Comparison of ENCODE assay signal across 8 cellular contexts in the genomic region with DNA sequence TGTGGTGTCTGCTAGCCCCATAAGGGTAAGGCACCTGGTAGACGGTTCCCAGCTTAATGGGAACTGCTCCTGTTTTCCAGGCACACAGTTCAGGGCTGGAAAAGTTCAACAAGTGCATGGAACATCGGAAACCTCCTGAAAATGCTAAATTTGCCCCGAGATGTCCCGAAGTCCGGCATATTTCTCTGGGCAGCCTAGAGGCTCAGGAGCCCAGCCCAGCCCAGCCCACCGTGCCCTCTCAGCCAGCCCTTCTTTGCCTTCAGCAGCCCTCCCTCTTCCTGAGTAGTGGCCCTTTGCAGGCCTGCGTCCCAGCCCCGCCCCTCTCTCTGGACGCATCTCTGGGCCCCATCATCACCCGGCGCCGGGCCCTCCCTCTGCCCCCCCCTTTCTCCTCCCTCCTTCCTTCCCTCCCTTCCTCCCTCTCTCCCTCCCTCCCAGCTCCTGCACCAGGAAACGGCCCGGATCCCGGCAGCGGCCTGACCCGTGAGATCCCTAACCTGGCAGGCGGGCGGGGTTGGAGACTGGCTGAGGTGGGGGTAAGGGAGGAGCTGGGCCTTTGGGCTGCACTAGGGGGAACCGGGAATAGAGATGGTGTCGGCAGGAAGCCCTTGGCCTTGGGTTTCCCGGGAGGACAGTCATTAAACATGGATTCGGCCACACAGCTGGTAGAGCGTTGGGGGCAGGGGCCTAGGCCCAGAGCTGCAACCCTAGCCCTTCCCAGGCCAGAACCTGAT. TPM values are rescaled to one million over a fixed set of nuclear protein-coding genes. Genes with fewer than 3 reads are reported as not detected.
DNase-seq lines count a peak whose midpoint lies in the region; ATAC-seq and TF ChIP-seq lines count a peak whose summit lies in the region.

BCL2L2 (plus strand) TSS at position 422 of the 734 bp plus-strand sequence. CDS start 935 bp downstream, outside the sequence.

- peaks cover 21 to 50% of the 10 kb centered on the region in 2 donors for H3K4me1 Mint-ChIP-seq in natural killer cell

- peak; percentile 95 for DNase-seq in COLO668 (lab: John Stamatoyannopoulos, UW; ENCODE audit: unreplicated experiment)
- peak; percentile 90 for DNase-seq in NCI-H2107 (lab: John Stamatoyannopoulos, UW)
- DNase-seq in fibroblast of villous mesenchyme (ENCODE audit: low read depth) = peak; percentile 94
- peak; percentile 57 for DNase-seq in natural killer cell
- DNase-seq in effector CD8-positive, alpha-beta T cell (lab: John Stamatoyannopoulos, UW) = no peak

- H3K27ac Mint-ChIP-seq in natural killer cell = peak within 1 kb of the TSS; percentile 91 to 94

- no peaks in the 10 kb centered on the region for H3K9me3 Mint-ChIP-seq in natural killer cell

- intact Hi-C loops in natural killer cell (cut with micrococcal nuclease) = loop anchor here (10.0 kb wide), 1 partner anchor 212 kb away; the partner anchor contains the start of genes ACIN1 and C14orf119

- H3K4me3 ChIP-seq in fibroblast of villous mesenchyme (ENCODE audit: low read depth, low read length) = peak within 1 kb of the TSS; percentile 94

- no peak for TF ChIP-seq CTCF in VCaP (conservative IDR thresholded peaks at IDR 0.05)
- TF ChIP-seq CTCF in fibroblast of villous mesenchyme (IDR thresholded peaks at IDR 0.05; ENCODE audit: insufficient read depth, low read depth, low read length) = no peak
- TF ChIP-seq CTCF in natural killer cell (IDR thresholded peaks at IDR 0.05) = no peak

- no peaks in the 10 kb centered on the region for H3K36me3 Mint-ChIP-seq in natural killer cell

- peak within 1 kb of the TSS; percentile 90 for H3K4me3 Mint-ChIP-seq in natural killer cell

- no peaks in the 10 kb centered on the region for H3K27me3 Mint-ChIP-seq in natural killer cell (ENCODE audit: low read depth in 2 of 2)

- ATAC-seq in GM21576 (IDR thresholded peaks at IDR 0.05; ENCODE audit: unreplicated experiment) = peak; percentile 19
- peak; percentile 29 to 46 (median 35) for ATAC-seq in natural killer cell
- no peak for ATAC-seq in HG03469 (IDR thresholded peaks at IDR 0.05; ENCODE audit: unreplicated experiment)

- peak within 1 kb of the TSS; percentile 87 for H3K27ac ChIP-seq in VCaP

RNA-seq across cellular contexts. Expression of gene BCL2L2, which starts in this region (rescaled TPM):
- total RNA-seq in fibroblast of villous mesenchyme (17.7 and 20.7 TPM in 2 replicates), natural killer cell (10 to 100 TPM; 13.8 to 25.3 (median 14.4) TPM)
